1 cellular context compared by ENCODE assay signal in genomic region chr6:108676555-108676954, GRCh38.
TF ChIP-seq lines count a peak whose summit lies in the region.

No MANE protein-coding gene starts in this region.

TF ChIP-seq in K562, 482 proteins besides CTCF, POLR2A, EP300 and RAD21 (continued from another document):
- TF ChIP-seq, protein P1, sequence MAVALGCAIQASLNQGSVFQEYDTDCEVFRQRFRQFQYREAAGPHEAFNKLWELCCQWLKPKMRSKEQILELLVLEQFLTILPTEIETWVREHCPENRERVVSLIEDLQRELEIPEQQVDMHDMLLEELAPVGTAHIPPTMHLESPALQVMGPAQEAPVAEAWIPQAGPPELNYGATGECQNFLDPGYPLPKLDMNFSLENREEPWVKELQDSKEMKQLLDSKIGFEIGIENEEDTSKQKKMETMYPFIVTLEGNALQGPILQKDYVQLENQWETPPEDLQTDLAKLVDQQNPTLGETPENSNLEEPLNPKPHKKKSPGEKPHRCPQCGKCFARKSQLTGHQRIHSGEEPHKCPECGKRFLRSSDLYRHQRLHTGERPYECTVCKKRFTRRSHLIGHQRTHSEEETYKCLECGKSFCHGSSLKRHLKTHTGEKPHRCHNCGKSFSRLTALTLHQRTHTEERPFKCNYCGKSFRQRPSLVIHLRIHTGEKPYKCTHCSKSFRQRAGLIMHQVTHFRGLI (CRISPR knock-in tag; IDR thresholded peaks at IDR 0.05), result peak; percentile 38; the same call in 1 of the 2 replicates
TF ChIP-seq in K562: peak in this region for 1.
